ENCODE assay signal across 8 cellular contexts in the genomic region with DNA sequence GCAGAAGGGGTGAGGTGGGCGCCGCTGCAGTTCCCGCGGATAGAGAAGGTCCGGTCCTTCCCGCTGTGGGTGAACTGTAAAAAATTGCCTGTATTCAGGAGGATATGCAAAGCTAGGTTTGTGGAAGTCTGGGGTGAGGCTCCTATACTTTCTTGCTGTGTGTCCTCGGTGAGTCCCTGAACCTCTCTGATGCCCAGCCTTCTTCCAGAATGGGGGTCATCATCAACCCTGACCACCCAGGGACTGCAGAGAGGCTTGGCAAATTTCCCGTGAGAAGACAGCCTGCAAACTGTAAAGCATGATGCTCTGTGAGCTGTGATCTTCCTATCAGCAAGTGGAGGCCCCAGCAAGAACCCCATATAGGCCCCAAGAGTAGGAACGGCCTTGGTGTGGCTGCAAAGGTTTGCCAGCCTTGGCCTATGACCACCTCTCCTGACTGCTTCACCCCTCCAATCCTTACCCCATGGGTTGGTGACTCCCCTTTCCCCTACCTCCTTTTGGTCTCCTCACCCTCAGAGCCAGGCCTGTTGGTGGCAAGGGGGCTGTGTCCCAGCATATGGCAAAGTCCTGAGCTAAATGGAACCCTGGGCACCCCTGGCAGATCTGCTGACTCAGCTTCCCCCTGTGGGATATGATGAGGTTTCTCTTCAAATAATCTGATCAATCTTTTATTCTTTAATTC. TPM values are rescaled to one million over a fixed set of nuclear protein-coding genes. Genes with fewer than 3 reads are reported as not detected.
DNase-seq lines count a peak whose midpoint lies in the region; ATAC-seq and TF ChIP-seq lines count a peak whose summit lies in the region.

No MANE protein-coding gene starts in this region.

- WGBS in mesenchymal stem cell = 12% methylated on average over 9 of the region's 9 CpGs

- H3K23ac ChIP-seq in mesenchymal stem cell (ENCODE audit: low read length in 2 of 2) = peak overlapping the region; percentile 2 to 68

- H4K91ac ChIP-seq in mesenchymal stem cell (ENCODE audit: low read length) = no peak overlapping the region

- H3K4me2 ChIP-seq in mesenchymal stem cell (ENCODE audit: low read length, poor library complexity, severe bottlenecking) = peak overlapping the region; percentile 49

- H3K4me1 ChIP-seq in ES-I3 (ENCODE audit: insufficient read depth, low read length) = 0 out of 2 replicates have a peak, but pooled peaks cover 4% of the 10 kb centered on the region
- H3K4me1 ChIP-seq in ascending aorta = peaks cover 28 to 45% of the 10 kb centered on the region in 2 donors
- peaks cover 21% of the 10 kb centered on the region for H3K4me1 ChIP-seq in mesenchymal stem cell (ENCODE audit: control insufficient read depth, insufficient read depth, low read depth, low read length)

- H3K27ac ChIP-seq in ascending aorta (peak overlapping the region; percentile 98 to 99), mesenchymal stem cell (ENCODE audit: low read length, poor library complexity, severe bottlenecking) (no peak overlapping the region)

- H2AFZ ChIP-seq in mesenchymal stem cell (ENCODE audit: low read depth, low read length) = peak overlapping the region; percentile 86

- DNase-seq in ascending aorta (ENCODE audit: low spot score in 2 of 2) (no peak), mesenchymal stem cell (peak; percentile 12), AML-193 (lab: John Stamatoyannopoulos, UW) (no peak), ureter (ENCODE audit: low spot score) (no peak), AG20443 (ENCODE audit: low spot score) (no peak)

- intact Hi-C loops in ascending aorta (cut with DNase I) = loop anchor here (2.0 to 10.0 kb wide), 5 partner anchors 16 to 1908 kb away; a partner anchor contains a TSS

- H3K9ac ChIP-seq in ES-I3 (ENCODE audit: low read depth, low read length) = peak overlapping the region; percentile 94
- peak overlapping the region; percentile 93 for H3K9ac ChIP-seq in mesenchymal stem cell (ENCODE audit: low read length)

- H4K8ac ChIP-seq in mesenchymal stem cell (ENCODE audit: low read length) = peak overlapping the region; percentile 55

- H2BK120ac ChIP-seq in mesenchymal stem cell (ENCODE audit: low read depth, low read length) = no peak overlapping the region

- H3K27me3 ChIP-seq in ascending aorta (no peaks in the 10 kb centered on the region), mesenchymal stem cell (ENCODE audit: control insufficient read depth in 1 of 2, insufficient read depth in 1 of 2, low read length in 2 of 2) (no peaks in the 10 kb centered on the region)

- H3K36me3 ChIP-seq in ES-I3 (ENCODE audit: insufficient read depth, low read length) (peaks cover 4% of the 10 kb centered on the region; the same call in 1 of the 2 replicates), ascending aorta (peaks cover 30 to 31% of the 10 kb centered on the region in 2 donors), mesenchymal stem cell (ENCODE audit: control insufficient read depth in 1 of 2, insufficient read depth in 2 of 2, low read depth in 1 of 2, low read length in 2 of 2) (peaks cover 23 to 29% of the 10 kb centered on the region in 2 experiments)

- H3K18ac ChIP-seq in mesenchymal stem cell (ENCODE audit: low read depth in 1 of 2, low read length in 2 of 2) = peak overlapping the region; percentile 26 to 52

- H2BK15ac ChIP-seq in mesenchymal stem cell (ENCODE audit: low read depth, poor library complexity, severe bottlenecking) = no peak overlapping the region

- peaks cover 25% of the 10 kb centered on the region for H3K79me1 ChIP-seq in mesenchymal stem cell (replicated peaks; ENCODE audit: low read length, poor library complexity, severe bottlenecking)

- no peaks in the 10 kb centered on the region for H3K9me3 ChIP-seq in ES-I3 (ENCODE audit: control insufficient read depth, insufficient read depth, low read length)
- H3K9me3 ChIP-seq in ascending aorta = peaks cover 0 to 13% of the 10 kb centered on the region in 2 donors
- no peaks in the 10 kb centered on the region for H3K9me3 ChIP-seq in mesenchymal stem cell (ENCODE audit: control insufficient read depth, low read length)

- peak overlapping the region in 1 of 2 experiments; percentile 29 for H2BK12ac ChIP-seq in mesenchymal stem cell (ENCODE audit: low read length in 2 of 2)

- peak overlapping the region; percentile 10 for H2AK5ac ChIP-seq in mesenchymal stem cell (ENCODE audit: low read length, severe bottlenecking)

- TF ChIP-seq CTCF in ascending aorta (IDR thresholded peaks at IDR 0.05) = no peak

- H3K14ac ChIP-seq in mesenchymal stem cell (ENCODE audit: low read length in 2 of 2) = no peak overlapping the region

- peak overlapping the region; percentile 71 for H2BK5ac ChIP-seq in mesenchymal stem cell (ENCODE audit: low read depth, low read length, poor library complexity, severe bottlenecking)

- peak; percentile 6 for ATAC-seq in HG03139 (IDR thresholded peaks at IDR 0.05; ENCODE audit: unreplicated experiment)
- no peak for ATAC-seq in esophagus mucosa

- peak overlapping the region; percentile 84 to 87 for H3K4me3 ChIP-seq in ascending aorta
- peak overlapping the region; percentile 72 to 94 for H3K4me3 ChIP-seq in mesenchymal stem cell (ENCODE audit: insufficient read depth in 1 of 2, low read depth in 1 of 2, low read length in 2 of 2)

- peak overlapping the region; percentile 32 to 36 for H3K4ac ChIP-seq in mesenchymal stem cell (ENCODE audit: low read depth in 1 of 2, low read length in 2 of 2)

RNA-seq across cellular contexts. Expression of a gene that starts 0.8 kb away (rescaled TPM):
- 85.5 TPM for total RNA-seq in ascending aorta
- 10.5 TPM for polyA plus RNA-seq in mesenchymal stem cell (2013, experiment 1 of 2)
- polyA plus RNA-seq in mesenchymal stem cell (2013, experiment 2 of 2) = 9.8 TPM
- 36.8 TPM for total RNA-seq in ureter
- 4.2 TPM for total RNA-seq in esophagus mucosa

RNA-seq across cellular contexts. Expression of a gene that starts 31.0 kb away (rescaled TPM):
- total RNA-seq in ascending aorta (4.8 TPM), ureter (not detected), esophagus mucosa (not detected)
- polyA plus RNA-seq in mesenchymal stem cell (2013, experiment 1 of 2) = 0.08 TPM
- not detected for polyA plus RNA-seq in mesenchymal stem cell (2013, experiment 2 of 2)
